ENCODE assay signal across 13 cellular contexts in the genomic region with DNA sequence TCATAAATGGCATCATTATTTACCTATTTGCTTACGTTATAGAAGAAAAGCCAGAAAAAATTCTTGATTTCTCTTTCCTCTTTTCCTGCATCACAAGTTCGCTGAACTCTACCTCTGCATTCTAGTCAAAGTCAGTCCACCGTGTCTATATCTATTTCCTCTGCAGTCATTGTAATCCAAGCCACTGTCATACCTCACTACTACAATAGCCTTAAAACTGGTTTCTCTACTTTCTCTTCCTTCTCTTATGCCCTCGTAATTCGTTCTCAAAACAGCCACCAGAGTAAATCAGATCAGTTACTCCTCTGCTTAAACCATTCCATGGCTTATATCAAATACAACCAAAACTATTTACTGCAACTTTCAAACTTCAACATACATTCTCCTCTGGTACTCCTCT.
"Had no signal": no experiment of that assay in that cellular context is flagged by ENCODE, and none has a peak within 500 bp of the region (broad histone marks: within the 10 kb centered on the region; RNA-seq: fewer than 3 reads in every experiment).

No MANE protein-coding gene starts in this region.

- H3K36me3 Mint-ChIP-seq: activated naive CD4-positive, alpha-beta T cell treated with anti-CD3 and anti-CD28 coated beads, Interleukin-2, amount 10 ng/mL, durations not matched to agents 7 days and 5 days; neural progenitor cell had no signal

- DNase-seq: activated CD4-positive, alpha-beta T cell treated with anti-CD3 and anti-CD28 coated beads for 1 hour; activated CD4-positive, alpha-beta T cell treated with anti-CD3 and anti-CD28 coated beads, Interleukin-2, amount 50 U/mL, for 4 hours; activated naive CD4-positive, alpha-beta T cell treated with anti-CD3 and anti-CD28 coated beads, Interleukin-2, amount 10 ng/mL, durations not matched to agents 7 days and 5 days; activated T-cell treated with anti-CD3 and anti-CD28 coated beads, Interleukin-2, amount 50 U/mL, for 24 hours; caudate nucleus; midbrain; ovary; sigmoid colon; spleen; T1000 had no signal

- H3K36me3 ChIP-seq: neural progenitor cell, ovary, sigmoid colon, spleen, thoracic aorta had no signal

- H3K4me2 ChIP-seq: neural progenitor cell had no signal

- H3K27ac Mint-ChIP-seq: activated naive CD4-positive, alpha-beta T cell treated with anti-CD3 and anti-CD28 coated beads, Interleukin-2, amount 10 ng/mL, durations not matched to agents 7 days and 5 days; activated T-cell treated with anti-CD3 and anti-CD28 coated beads, Interleukin-2, amount 50 U/mL, for 24 hours; neural progenitor cell had no signal

- H3K9ac ChIP-seq: neural progenitor cell had no signal

- H3K27me3 ChIP-seq: ovary, sigmoid colon, spleen had no signal

- H3K4me1 ChIP-seq: neural progenitor cell, sigmoid colon had no signal

- H3K9me3 ChIP-seq: ovary, sigmoid colon had no signal

- H3K4me1 Mint-ChIP-seq: neural progenitor cell had no signal

- H2AFZ ChIP-seq: neural progenitor cell had no signal

- H3K27ac ChIP-seq: neural progenitor cell, ovary, sigmoid colon, spleen, thoracic aorta had no signal

- H3K4me3 ChIP-seq: lung, neural progenitor cell, ovary, sigmoid colon, spleen, thoracic aorta had no signal

- H3K4me3 Mint-ChIP-seq: activated naive CD4-positive, alpha-beta T cell treated with anti-CD3 and anti-CD28 coated beads, Interleukin-2, amount 10 ng/mL, durations not matched to agents 7 days and 5 days; activated T-cell treated with anti-CD3 and anti-CD28 coated beads, Interleukin-2, amount 50 U/mL, for 24 hours; neural progenitor cell had no signal
